Comparison of ENCODE assay signal across 22 cellular contexts in genomic region chr5:10624244-10624643, GRCh38.
DNase-seq lines count a peak whose midpoint lies in the region; ATAC-seq, FAIRE-seq and TF ChIP-seq lines count a peak whose summit lies in the region.
"Had no signal": no experiment of that assay in that cellular context is flagged by ENCODE, and none has a peak within 500 bp of the region (broad histone marks: within the 10 kb centered on the region; RNA-seq: fewer than 3 reads in every experiment).

No MANE protein-coding gene starts in this region.

- peak overlapping the region; percentile 94 for H3K27ac ChIP-seq in OCI-LY3 (ENCODE audit: low read length)
- peak overlapping the region; percentile 89 for H3K27ac ChIP-seq in neutrophil
- H3K27ac ChIP-seq: BLaER1 had no signal

- H3K4me3 ChIP-seq in OCI-LY3 (ENCODE audit: low read length) (peak overlapping the region; percentile 60; the same call in 1 of the 2 replicates), neutrophil (ENCODE audit: low read depth in 1 of 2, low read length in 1 of 2) (no peak overlapping the region)
- H3K4me3 ChIP-seq: BLaER1, HAP-1 had no signal

- peak overlapping the region; percentile 69; the same call in 1 of the 2 replicates for H3K9ac ChIP-seq in OCI-LY3 (ENCODE audit: low read length)
- H3K9ac ChIP-seq: BLaER1 had no signal

- H3K9me3 ChIP-seq in OCI-LY3 (ENCODE audit: insufficient read depth, low read length), result no peaks in the 10 kb centered on the region
- H3K9me3 ChIP-seq in neutrophil, result no peaks in the 10 kb centered on the region
- H3K9me3 ChIP-seq: HAP-1 had no signal

- intact Hi-C loops in left colon (cut with DNase I, micrococcal nuclease), result loop anchor here (10.0 kb wide), 2 partner anchors 169 to 339 kb away; no protein-coding TSS in a partner anchor

- H3K27me3 Mint-ChIP-seq in activated CD8-positive, alpha-beta memory T cell treated with anti-CD3 and anti-CD28 coated beads, Interleukin-2, amount 10 ng/mL, durations not matched to agents 7 days and 5 days, result no peaks in the 10 kb centered on the region
- H3K27me3 Mint-ChIP-seq: CD4-positive, alpha-beta T cell; IgD-negative memory B cell had no signal

- H2AFZ ChIP-seq in OCI-LY3 (ENCODE audit: low read depth, low read length), result no peak overlapping the region

- H3K4me1 Mint-ChIP-seq in activated CD8-positive, alpha-beta memory T cell treated with anti-CD3 and anti-CD28 coated beads, Interleukin-2, amount 10 ng/mL, durations not matched to agents 7 days and 5 days, result peaks cover 21% of the 10 kb centered on the region

- no peak for ATAC-seq in activated CD8-positive, alpha-beta memory T cell treated with anti-CD3 and anti-CD28 coated beads, Interleukin-2, amount 10 ng/mL, durations not matched to agents 7 days and 5 days
- ATAC-seq in left colon, result peak; percentile 26
- ATAC-seq in HG03342 (IDR thresholded peaks at IDR 0.05; ENCODE audit: unreplicated experiment), result no peak
- ATAC-seq: Panc1 had no signal

- H3K4me1 ChIP-seq in OCI-LY3 (ENCODE audit: low read length) (peaks cover 92% of the 10 kb centered on the region), neutrophil (ENCODE audit: control insufficient read depth in 1 of 2, insufficient read depth in 1 of 2, low read depth in 1 of 2, low read length in 1 of 2) (peaks cover 64 to 74% of the 10 kb centered on the region in 2 experiments)

- H3K4me2 ChIP-seq in OCI-LY3 (ENCODE audit: low read length), result peak overlapping the region; percentile 81
- H3K4me2 ChIP-seq: BLaER1 had no signal

- peak; percentile 17 for DNase-seq in activated CD8-positive, alpha-beta memory T cell treated with anti-CD3 and anti-CD28 coated beads, Interleukin-2, amount 50 U/mL, for 48 hours
- no peak for DNase-seq in activated CD8-positive, alpha-beta memory T cell treated with anti-CD3 and anti-CD28 coated beads, Interleukin-2, amount 10 ng/mL, durations not matched to agents 7 days and 5 days
- DNase-seq in left colon (no peak), urothelium cell line (ENCODE audit: low spot score) (no peak)
- DNase-seq in activated T-cell treated with anti-CD3 and anti-CD28 coated beads, Interleukin-2, amount 50 U/mL, for 1 hour, result no peak
- DNase-seq: CD4-positive, alpha-beta T cell; COR-L47; GOT3; HFFc6; NCI-H1105 treated with DMSO at 0.1 percent for 48 hours; NCI-H2029 treated with DMSO at 0.1 percent for 48 hours; NCI-H2227 treated with DMSO at 0.1 percent for 48 hours; NCI-H526 treated with DMSO at 0.1 percent for 48 hours; SHP77 had no signal

- H3K27me3 ChIP-seq in OCI-LY3 (ENCODE audit: low read depth, low read length), result no peaks in the 10 kb centered on the region
- no peaks in the 10 kb centered on the region for H3K27me3 ChIP-seq in neutrophil
- H3K27me3 ChIP-seq: BLaER1 had no signal

- CTCF ChIA-PET in activated CD8-positive, alpha-beta memory T cell treated with anti-CD3 and anti-CD28 coated beads, Interleukin-2, amount 10 ng/mL, durations not matched to agents 7 days and 5 days (lab: Charles Lee), result interaction anchor here (0.9 kb wide), 1 partner anchor 10 kb away, joined by 3 read pairs; no protein-coding TSS in a partner anchor

- peaks cover 3% of the 10 kb centered on the region for H3K36me3 Mint-ChIP-seq in activated CD8-positive, alpha-beta memory T cell treated with anti-CD3 and anti-CD28 coated beads, Interleukin-2, amount 10 ng/mL, durations not matched to agents 7 days and 5 days

- no peak overlapping the region for H3K4me3 Mint-ChIP-seq in activated CD8-positive, alpha-beta memory T cell treated with anti-CD3 and anti-CD28 coated beads, Interleukin-2, amount 10 ng/mL, durations not matched to agents 7 days and 5 days
- H3K4me3 Mint-ChIP-seq: CD4-positive, alpha-beta T cell; HFFc6; IgD-negative memory B cell had no signal

- H4K20me1 ChIP-seq in OCI-LY3 (ENCODE audit: insufficient read depth, low read length), result peaks cover 10% of the 10 kb centered on the region; the same call in 1 of the 2 replicates

- TF ChIP-seq CTCF in OCI-LY3 (IDR thresholded peaks at IDR 0.05; ENCODE audit: low read depth, low read length) (no peak), neutrophil (IDR thresholded peaks at IDR 0.05) (no peak)

- H3K9me3 Mint-ChIP-seq in activated CD8-positive, alpha-beta memory T cell treated with anti-CD3 and anti-CD28 coated beads, Interleukin-2, amount 10 ng/mL, durations not matched to agents 7 days and 5 days (ENCODE audit: low read depth), result no peaks in the 10 kb centered on the region
- H3K9me3 Mint-ChIP-seq: CD4-positive, alpha-beta T cell had no signal

- no peak for FAIRE-seq in urothelium cell line (lab: Jason Lieb, UNC)
- FAIRE-seq: G401.6 had no signal

- H3K36me3 ChIP-seq in OCI-LY3 (replicated peaks; ENCODE audit: low read depth, low read length) (peaks cover 24% of the 10 kb centered on the region), neutrophil (no peaks in the 10 kb centered on the region)

- peaks cover 89% of the 10 kb centered on the region for H3K79me2 ChIP-seq in OCI-LY3 (ENCODE audit: low read length)

- no peak overlapping the region for H3K27ac Mint-ChIP-seq in activated CD8-positive, alpha-beta memory T cell treated with anti-CD3 and anti-CD28 coated beads, Interleukin-2, amount 10 ng/mL, durations not matched to agents 7 days and 5 days
- H3K27ac Mint-ChIP-seq: CD4-positive, alpha-beta T cell; HFFc6 had no signal
